9 cellular contexts compared by ENCODE assay signal in genomic region chr2:211455225-211455841, GRCh38.
DNase-seq lines count a peak whose midpoint lies in the region; ATAC-seq, FAIRE-seq and TF ChIP-seq lines count a peak whose summit lies in the region.
"Had no signal": no experiment of that assay in that cellular context is flagged by ENCODE, and none has a peak within 500 bp of the region (broad histone marks: within the 10 kb centered on the region; RNA-seq: fewer than 3 reads in every experiment).

No MANE protein-coding gene starts in this region.

- H3K4me3 ChIP-seq in A673 (ENCODE audit: low read depth, low read length, poor library complexity, severe bottlenecking) (peak overlapping the region; percentile 4), HEK293 (ENCODE audit: low read depth, low read length) (no peak overlapping the region), NB4 (ENCODE audit: low read depth, low read length) (no peak overlapping the region), fibroblast of villous mesenchyme (ENCODE audit: low read depth, low read length) (no peak overlapping the region), pancreas (no peak overlapping the region)

- FAIRE-seq in TTC549 (lab: Jason Lieb, UNC) (peak; percentile 50), pancreas (lab: Jason Lieb, UNC) (peak; percentile 77)

- peak; percentile 48 to 83 (median 82) for ATAC-seq in pancreas
- ATAC-seq: naive thymus-derived CD4-positive, alpha-beta T cell had no signal

- CTCF ChIA-PET in A673 (lab: Charles Lee): interaction anchor here (1.1 to 1.6 kb wide), 2 partner anchors 15 to 1112 kb away, joined by 4 to 5 read pairs; no protein-coding TSS in a partner anchor
- CTCF ChIA-PET in GM10248 (lab: Yijun Ruan, JAX): interaction anchor here (0.7 to 3.5 kb wide), 26 partner anchors 9 to 1112 kb away, joined by 3 to 27 read pairs (median 4); no protein-coding TSS in a partner anchor
- CTCF ChIA-PET in HEK293 (lab: Yijun Ruan, JAX): interaction anchor here (0.6 to 3.5 kb wide), 37 partner anchors 8 to 1790 kb away, joined by 3 to 26 read pairs (median 4); no protein-coding TSS in a partner anchor

- peaks cover 4% of the 10 kb centered on the region for H3K9me3 ChIP-seq in A673 (ENCODE audit: low read depth, low read length, poor library complexity, severe bottlenecking)
- H3K9me3 ChIP-seq in HEK293 (ENCODE audit: control insufficient read depth, insufficient read depth, low read depth, low read length): no peaks in the 10 kb centered on the region
- no peaks in the 10 kb centered on the region for H3K9me3 ChIP-seq in pancreas

- BruUV-seq in A673 (replicated peaks; lab: Mats Ljungman, UMichigan): no TSS peak

- intact Hi-C loops in A673 (cut with micrococcal nuclease; ENCODE audit: unreplicated experiment) (loop anchor here (2.0 to 10.0 kb wide), 3 partner anchors 195 to 1079 kb away; partner anchors contain the start of gene ERBB4), pancreas (cut with DNase I) (no loop called here)

- TF ChIP-seq CTCF in A673 (conservative IDR thresholded peaks at IDR 0.05; ENCODE audit: low read depth, low read length) (peak; percentile 97), GM10248 (IDR thresholded peaks at IDR 0.05; ENCODE audit: control extremely low read depth, extremely low read depth, low read depth, missing control alignments) (peak; percentile 96), HEK293 (tag by site-specific recombination; IDR thresholded peaks at IDR 0.05) (peak; percentile 32), NB4 (IDR thresholded peaks at IDR 0.05; ENCODE audit: low read depth, low read length) (peak; percentile 95), fibroblast of villous mesenchyme (IDR thresholded peaks at IDR 0.05; ENCODE audit: insufficient read depth, low read depth, low read length) (peak; percentile 86), pancreas (IDR thresholded peaks at IDR 0.05) (peak; percentile 66 to 88 (median 80))

- no peaks in the 10 kb centered on the region for H3K27me3 ChIP-seq in A673 (replicated peaks; ENCODE audit: insufficient read depth, low read depth, low read length, poor library complexity)
- H3K27me3 ChIP-seq in pancreas: no peaks in the 10 kb centered on the region

- no peak for TF ChIP-seq POLR2A in NB4 (IDR thresholded peaks at IDR 0.05; ENCODE audit: extremely low read depth, insufficient read length)

- H3K4me1 ChIP-seq in A673 (ENCODE audit: insufficient read depth, low read length, poor library complexity, severe bottlenecking) (peaks cover 26% of the 10 kb centered on the region), HEK293 (ENCODE audit: control insufficient read depth, insufficient read depth, low read length) (no peaks in the 10 kb centered on the region), pancreas (no peaks in the 10 kb centered on the region)

- POLR2A ChIA-PET in A673 (lab: Charles Lee; ENCODE audit: low non-redundant PET): no interaction called here
- POLR2A ChIA-PET in GM10248 (lab: Yijun Ruan, JAX): no interaction called here
- POLR2A ChIA-PET in HEK293 (lab: Yijun Ruan, JAX): no interaction called here

- DNase-seq in A673 (ENCODE audit: low spot score) (peak; percentile 84), GM10248 (ENCODE audit: extremely low spot score) (peak; percentile 26), NB4 (ENCODE audit: low read depth) (peak; percentile 54), fibroblast of villous mesenchyme (ENCODE audit: low read depth) (peak; percentile 23), pancreas (peak in 3 of 6 donors; percentile 4 to 49 (median 22)), NCI-H128 (lab: John Stamatoyannopoulos, UW; ENCODE audit: unreplicated experiment) (no peak)

- 82 to 98% methylated on average over 1 of the region's 1 CpG for WGBS in pancreas, 2 donors

- H3K27ac ChIP-seq in A673 (ENCODE audit: low read depth, low read length, poor library complexity, severe bottlenecking): peak overlapping the region; percentile 41
- H3K27ac ChIP-seq in HEK293 (ENCODE audit: extremely low read depth, low read depth, low read length): no peak overlapping the region
- no peak overlapping the region for H3K27ac ChIP-seq in pancreas

- H3K36me3 ChIP-seq in A673 (ENCODE audit: insufficient read depth, low read length, poor library complexity, severe bottlenecking) (no peaks in the 10 kb centered on the region), HEK293 (ENCODE audit: control insufficient read depth in 2 of 2, insufficient read depth in 1 of 2, low read length in 2 of 2) (no peaks in the 10 kb centered on the region), pancreas (no peaks in the 10 kb centered on the region)

TF ChIP-seq in HEK293, 187 proteins besides CTCF, POLR2A, EP300 and RAD21:
- TF ChIP-seq ZNF335 (tag by site-specific recombination; conservative IDR thresholded peaks at IDR 0.05): peak; percentile 2; the same call in 1 of the 2 replicates
- TF ChIP-seq ZNF654 (tag by site-specific recombination; IDR thresholded peaks at IDR 0.05; ENCODE audit: low read depth): peak; percentile 51
- TF ChIP-seq, protein P1, sequence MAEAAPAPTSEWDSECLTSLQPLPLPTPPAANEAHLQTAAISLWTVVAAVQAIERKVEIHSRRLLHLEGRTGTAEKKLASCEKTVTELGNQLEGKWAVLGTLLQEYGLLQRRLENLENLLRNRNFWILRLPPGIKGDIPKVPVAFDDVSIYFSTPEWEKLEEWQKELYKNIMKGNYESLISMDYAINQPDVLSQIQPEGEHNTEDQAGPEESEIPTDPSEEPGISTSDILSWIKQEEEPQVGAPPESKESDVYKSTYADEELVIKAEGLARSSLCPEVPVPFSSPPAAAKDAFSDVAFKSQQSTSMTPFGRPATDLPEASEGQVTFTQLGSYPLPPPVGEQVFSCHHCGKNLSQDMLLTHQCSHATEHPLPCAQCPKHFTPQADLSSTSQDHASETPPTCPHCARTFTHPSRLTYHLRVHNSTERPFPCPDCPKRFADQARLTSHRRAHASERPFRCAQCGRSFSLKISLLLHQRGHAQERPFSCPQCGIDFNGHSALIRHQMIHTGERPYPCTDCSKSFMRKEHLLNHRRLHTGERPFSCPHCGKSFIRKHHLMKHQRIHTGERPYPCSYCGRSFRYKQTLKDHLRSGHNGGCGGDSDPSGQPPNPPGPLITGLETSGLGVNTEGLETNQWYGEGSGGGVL (tag by site-specific recombination; IDR thresholded peaks at IDR 0.05): no peak

Comparison
In these comparisons a context has a peak if more than half of its experiments do, and no peak if none do; other contexts are left out.
1. CTCF ChIP-seq: peak in every context shown above with its lines; median percentile 97 in A673; 96 in GM10248; 95 in NB4; 86 in fibroblast of villous mesenchyme; 80 in pancreas; 32 in HEK293.